ENCODE assay signal across 26 cellular contexts in genomic region chr13:67139551-67139950, GRCh38.
DNase-seq lines count a peak whose midpoint lies in the region; ATAC-seq, FAIRE-seq and TF ChIP-seq lines count a peak whose summit lies in the region.
"Had no signal": no experiment of that assay in that cellular context is flagged by ENCODE, and none has a peak within 500 bp of the region (broad histone marks: within the 10 kb centered on the region; RNA-seq: fewer than 3 reads in every experiment).

No MANE protein-coding gene starts in this region.

- POLR2A ChIA-PET in A549 (lab: Yijun Ruan, JAX): no interaction called here
- POLR2A ChIA-PET in CD8-positive, alpha-beta T cell (lab: Charles Lee): no interaction called here

- intact Hi-C loops in CD8-positive, alpha-beta T cell (cut with DNase I, micrococcal nuclease): no loop called here

- no peak for FAIRE-seq in A549 (lab: Jason Lieb, UNC)
- FAIRE-seq: endothelial cell of umbilical vein had no signal

- H3K4me2 ChIP-seq in A549: peak overlapping the region; percentile 49
- H3K4me2 ChIP-seq: KMS-11, SK-N-SH had no signal

- H3K9me3 Mint-ChIP-seq in CD8-positive, alpha-beta T cell: no peaks in the 10 kb centered on the region
- H3K9me3 Mint-ChIP-seq: activated CD4-positive, alpha-beta T cell treated with anti-CD3 and anti-CD28 coated beads, Interleukin-2, amount 10 ng/mL, durations not matched to agents 7 days and 5 days; activated naive CD4-positive, alpha-beta T cell treated with anti-CD3 and anti-CD28 coated beads, Interleukin-2, amount 50 U/mL, for 72 hours; neural crest cell had no signal

- TF ChIP-seq EP300 in A549 (IDR thresholded peaks at IDR 0.05): no peak

- no peak for DNase-seq in A549 (ENCODE audit: low read depth in 1 of 2, low spot score in 1 of 2)
- DNase-seq in DMS 273 treated with DMSO at 0.1 percent for 48 hours (lab: John Stamatoyannopoulos, UW): peak; percentile 80
- peak; percentile 71 for DNase-seq in NCI-H2171 (lab: John Stamatoyannopoulos, UW)
- peak; percentile 48 to 72 for DNase-seq in foreskin fibroblast
- DNase-seq in CD8-positive, alpha-beta T cell: no peak
- DNase-seq in SIG-M5 treated with dmso at 0.1 percent for 504 hours (lab: John Stamatoyannopoulos, UW; ENCODE audit: unreplicated experiment): no peak
- DNase-seq: activated CD4-positive, alpha-beta T cell treated with anti-CD3 and anti-CD28 coated beads, Interleukin-2, amount 10 ng/mL, durations not matched to agents 7 days and 5 days; activated CD8-positive, alpha-beta memory T cell treated with anti-CD3 and anti-CD28 coated beads, Interleukin-2, amount 10 ng/mL, durations not matched to agents 7 days and 5 days; aorta; central memory CD4-positive, alpha-beta T cell; DMS53; heart left ventricle; NK-92 treated with Interleukin-12 subunit alpha and Interleukin-12 subunit beta, amount 100 ng/mL, for 24 hours; SK-N-SH; stimulated activated CD4-positive, alpha-beta T cell treated with anti-CD3 and anti-CD28 coated beads, Interleukin-2, amount 100 ng/mL, for 48 hours; stimulated activated naive CD4-positive, alpha-beta T cell treated with Interleukin-2 at 50 U/mL for 16 hours; T-helper 2 cell had no signal

- TF ChIP-seq POLR2A in A549 (IDR thresholded peaks at IDR 0.05; ENCODE audit: low read length): no peak

- H3K4me3 ChIP-seq in A549 (no peak overlapping the region), foreskin fibroblast (ENCODE audit: low read depth in 1 of 2, low read length in 2 of 2) (no peak overlapping the region)
- H3K4me3 ChIP-seq in CD8-positive, alpha-beta T cell (ENCODE audit: low read depth, low read length): no peak overlapping the region
- H3K4me3 ChIP-seq: HAP-1, thoracic aorta had no signal

- H3K27ac Mint-ChIP-seq in CD8-positive, alpha-beta T cell: no peak overlapping the region
- H3K27ac Mint-ChIP-seq: activated CD4-positive, alpha-beta T cell treated with anti-CD3 and anti-CD28 coated beads, Interleukin-2, amount 10 ng/mL, durations not matched to agents 7 days and 5 days; activated CD8-positive, alpha-beta memory T cell treated with anti-CD3 and anti-CD28 coated beads, Interleukin-2, amount 10 ng/mL, durations not matched to agents 7 days and 5 days; activated naive CD4-positive, alpha-beta T cell treated with anti-CD3 and anti-CD28 coated beads, Interleukin-2, amount 50 U/mL, for 72 hours; progenitor cell of endocrine pancreas had no signal

- no peaks in the 10 kb centered on the region for H3K4me1 Mint-ChIP-seq in CD8-positive, alpha-beta T cell (ENCODE audit: low read depth)
- H3K4me1 Mint-ChIP-seq: activated CD8-positive, alpha-beta memory T cell treated with anti-CD3 and anti-CD28 coated beads, Interleukin-2, amount 10 ng/mL, durations not matched to agents 7 days and 5 days had no signal

- H3K27ac ChIP-seq in A549: peak overlapping the region; percentile 48 to 61; a peak in 4 of 6 replicates
- no peak overlapping the region for H3K27ac ChIP-seq in CD8-positive, alpha-beta T cell (ENCODE audit: low read depth, low read length)
- H3K27ac ChIP-seq: KMS-11, thoracic aorta had no signal

- no peaks in the 10 kb centered on the region for H3K36me3 ChIP-seq in CD8-positive, alpha-beta T cell (ENCODE audit: insufficient read depth, low read length)
- H3K36me3 ChIP-seq: HAP-1, heart left ventricle, thoracic aorta had no signal

- CTCF ChIA-PET in A549 (lab: Yijun Ruan, JAX): no interaction called here
- CTCF ChIA-PET in CD8-positive, alpha-beta T cell (lab: Charles Lee): no interaction called here

- no peak for TF ChIP-seq RAD21 in A549 (conservative IDR thresholded peaks at IDR 0.05 in 1 of 2, IDR thresholded peaks at IDR 0.05 in 1 of 2)

- H3K36me3 Mint-ChIP-seq in CD8-positive, alpha-beta T cell: no peaks in the 10 kb centered on the region
- H3K36me3 Mint-ChIP-seq: activated CD8-positive, alpha-beta memory T cell treated with anti-CD3 and anti-CD28 coated beads, Interleukin-2, amount 10 ng/mL, durations not matched to agents 7 days and 5 days; activated naive CD4-positive, alpha-beta T cell treated with anti-CD3 and anti-CD28 coated beads, Interleukin-2, amount 50 U/mL, for 72 hours had no signal

- H3K4me3 Mint-ChIP-seq in CD8-positive, alpha-beta T cell: no peak overlapping the region
- H3K4me3 Mint-ChIP-seq: activated CD4-positive, alpha-beta T cell treated with anti-CD3 and anti-CD28 coated beads, Interleukin-2, amount 10 ng/mL, durations not matched to agents 7 days and 5 days; activated CD8-positive, alpha-beta memory T cell treated with anti-CD3 and anti-CD28 coated beads, Interleukin-2, amount 10 ng/mL, durations not matched to agents 7 days and 5 days; neural crest cell had no signal

- 58% methylated on average over 4 of the region's 4 CpGs for WGBS in A549 (ENCODE audit: missing lambda C conversion rate)

- H3K9me3 ChIP-seq in A549: no peaks in the 10 kb centered on the region
- H3K9me3 ChIP-seq in CD8-positive, alpha-beta T cell (ENCODE audit: low read length): no peaks in the 10 kb centered on the region
- H3K9me3 ChIP-seq: HAP-1, heart left ventricle, SK-N-SH, thoracic aorta had no signal

- no peaks in the 10 kb centered on the region for H3K27me3 Mint-ChIP-seq in CD8-positive, alpha-beta T cell (ENCODE audit: low read depth)
- H3K27me3 Mint-ChIP-seq: activated CD4-positive, alpha-beta T cell treated with anti-CD3 and anti-CD28 coated beads, Interleukin-2, amount 10 ng/mL, durations not matched to agents 7 days and 5 days; activated CD8-positive, alpha-beta memory T cell treated with anti-CD3 and anti-CD28 coated beads, Interleukin-2, amount 10 ng/mL, durations not matched to agents 7 days and 5 days had no signal

- no peak for ATAC-seq in A549
- no peak for ATAC-seq in CD8-positive, alpha-beta T cell
- ATAC-seq in GM19395 (IDR thresholded peaks at IDR 0.05; ENCODE audit: unreplicated experiment): no peak
- ATAC-seq in GM21529 (IDR thresholded peaks at IDR 0.05; ENCODE audit: unreplicated experiment): no peak
- ATAC-seq: activated CD8-positive, alpha-beta memory T cell treated with anti-CD3 and anti-CD28 coated beads, Interleukin-2, amount 10 ng/mL, durations not matched to agents 7 days and 5 days; activated naive CD4-positive, alpha-beta T cell treated with anti-CD3 and anti-CD28 coated beads, Interleukin-2, amount 50 U/mL, for 72 hours had no signal

- H3K27me3 ChIP-seq in CD8-positive, alpha-beta T cell (ENCODE audit: insufficient read depth, low read length): no peaks in the 10 kb centered on the region
- H3K27me3 ChIP-seq: heart left ventricle had no signal

- H3K4me1 ChIP-seq in A549: peaks cover 58% of the 10 kb centered on the region
- H3K4me1 ChIP-seq in CD8-positive, alpha-beta T cell (ENCODE audit: insufficient read depth, low read length): no peaks in the 10 kb centered on the region

- TF ChIP-seq CTCF in A549 (IDR thresholded peaks at IDR 0.05) (no peak), foreskin fibroblast (IDR thresholded peaks at IDR 0.05; ENCODE audit: low read depth, low read length) (no peak)
- TF ChIP-seq CTCF in CD8-positive, alpha-beta T cell (IDR thresholded peaks at IDR 0.05): no peak

TF ChIP-seq in A549, 52 proteins besides CTCF, POLR2A, EP300 and RAD21:
- TF ChIP-seq RARB (CRISPR knock-in tag; IDR thresholded peaks at IDR 0.05): no peak
- TF ChIP-seq, protein P1, sequence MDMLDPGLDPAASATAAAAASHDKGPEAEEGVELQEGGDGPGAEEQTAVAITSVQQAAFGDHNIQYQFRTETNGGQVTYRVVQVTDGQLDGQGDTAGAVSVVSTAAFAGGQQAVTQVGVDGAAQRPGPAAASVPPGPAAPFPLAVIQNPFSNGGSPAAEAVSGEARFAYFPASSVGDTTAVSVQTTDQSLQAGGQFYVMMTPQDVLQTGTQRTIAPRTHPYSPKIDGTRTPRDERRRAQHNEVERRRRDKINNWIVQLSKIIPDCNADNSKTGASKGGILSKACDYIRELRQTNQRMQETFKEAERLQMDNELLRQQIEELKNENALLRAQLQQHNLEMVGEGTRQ (IDR thresholded peaks at IDR 0.05): no peak
- TF ChIP-seq JUN (IDR thresholded peaks at IDR 0.05): no peak
- no peak for TF ChIP-seq MYC (IDR thresholded peaks at IDR 0.05; ENCODE audit: borderline replicate concordance, low read length)
- TF ChIP-seq HEYL (CRISPR knock-in tag; IDR thresholded peaks at IDR 0.05): no peak
- no peak for TF ChIP-seq SREBF2 (IDR thresholded peaks at IDR 0.05)
- no peak for TF ChIP-seq FOSL2 (IDR thresholded peaks at IDR 0.05)
- no peak for TF ChIP-seq FOSL2 (CRISPR knock-in tag; IDR thresholded peaks at IDR 0.05)
- no peak for TF ChIP-seq CHD2 (IDR thresholded peaks at IDR 0.05; ENCODE audit: low read length, partially characterized antibody)
- TF ChIP-seq ZSCAN20 (CRISPR knock-in tag; IDR thresholded peaks at IDR 0.05): no peak
- TF ChIP-seq FOSB (CRISPR knock-in tag; IDR thresholded peaks at IDR 0.05): no peak
- TF ChIP-seq POLR2AphosphoS2 (conservative IDR thresholded peaks at IDR 0.05; ENCODE audit: low read length): no peak
- TF ChIP-seq, protein P2, sequence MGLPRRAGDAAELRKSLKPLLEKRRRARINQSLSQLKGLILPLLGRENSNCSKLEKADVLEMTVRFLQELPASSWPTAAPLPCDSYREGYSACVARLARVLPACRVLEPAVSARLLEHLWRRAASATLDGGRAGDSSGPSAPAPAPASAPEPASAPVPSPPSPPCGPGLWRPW (IDR thresholded peaks at IDR 0.05): no peak
- no peak for TF ChIP-seq BHLHE40 (IDR thresholded peaks at IDR 0.05; ENCODE audit: low read depth, low read length)
- no peak for TF ChIP-seq HDAC2 (IDR thresholded peaks at IDR 0.05)
- TF ChIP-seq, protein P3, sequence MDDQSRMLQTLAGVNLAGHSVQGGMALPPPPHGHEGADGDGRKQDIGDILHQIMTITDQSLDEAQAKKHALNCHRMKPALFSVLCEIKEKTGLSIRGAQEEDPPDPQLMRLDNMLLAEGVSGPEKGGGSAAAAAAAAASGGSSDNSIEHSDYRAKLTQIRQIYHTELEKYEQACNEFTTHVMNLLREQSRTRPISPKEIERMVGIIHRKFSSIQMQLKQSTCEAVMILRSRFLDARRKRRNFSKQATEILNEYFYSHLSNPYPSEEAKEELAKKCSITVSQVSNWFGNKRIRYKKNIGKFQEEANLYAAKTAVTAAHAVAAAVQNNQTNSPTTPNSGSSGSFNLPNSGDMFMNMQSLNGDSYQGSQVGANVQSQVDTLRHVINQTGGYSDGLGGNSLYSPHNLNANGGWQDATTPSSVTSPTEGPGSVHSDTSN (IDR thresholded peaks at IDR 0.05): no peak
- TF ChIP-seq SMC3 (IDR thresholded peaks at IDR 0.05): no peak

Comparison
In these comparisons a context has a peak if more than half of its experiments do, and no peak if none do; other contexts are left out.
1. DNase-seq: peak in DMS 273 treated with DMSO at 0.1 percent for 48 hours (single experiment), NCI-H2171 (single experiment) and foreskin fibroblast (2 of 2); none in A549 (0 of 2), CD8-positive, alpha-beta T cell (0 of 7) and SIG-M5 treated with dmso at 0.1 percent for 504 hours (single experiment).